ENCODE assay signal across 12 cellular contexts in genomic region chr17:31537558-31537957, GRCh38.
A peak's percentile ranks its signal among the peaks of the same experiment; 100 is the strongest.
DNase-seq lines count a peak whose midpoint lies in the region; ATAC-seq and TF ChIP-seq lines count a peak whose summit lies in the region.
"Had no signal": no experiment of that assay in that cellular context is flagged by ENCODE, and none has a peak within 500 bp of the region (broad histone marks: within the 10 kb centered on the region; RNA-seq: fewer than 3 reads in every experiment).

No MANE protein-coding gene starts in this region.

- intact Hi-C loops in MCF 10A (cut with micrococcal nuclease) = no loop called here
- intact Hi-C loops in mammary epithelial cell (cut with micrococcal nuclease) = no loop called here
- intact Hi-C loops in aorta (cut with DNase I) = no loop called here
- intact Hi-C loops in activated CD4-positive, alpha-beta T cell treated with anti-CD3 and anti-CD28 coated beads for 36 hours (cut with DNase I, micrococcal nuclease) = no loop called here

- H2AFZ ChIP-seq in mammary epithelial cell (ENCODE audit: low read depth, low read length) (no peak overlapping the region), OCI-LY1 (ENCODE audit: low read length) (no peak overlapping the region)

- CTCF ChIA-PET in MCF 10A (lab: Yijun Ruan, JAX) = interaction anchor here (0.7 to 1.7 kb wide), 2 partner anchors 13 to 305 kb away, joined by 3 read pairs; no protein-coding TSS in a partner anchor
- CTCF ChIA-PET in mammary epithelial cell (lab: Charles Lee; ENCODE audit: low non-redundant PET) = no interaction called here
- CTCF ChIA-PET in activated CD4-positive, alpha-beta T cell treated with anti-CD3 and anti-CD28 coated beads for 36 hours (lab: Charles Lee) = interaction anchor here (1.3 kb wide), 1 partner anchor 100 kb away, joined by 3 read pairs; no protein-coding TSS in a partner anchor

- WGBS in mammary epithelial cell (ENCODE audit: low coverage, missing lambda C conversion rate) = 70% methylated on average over 3 of the region's 9 CpGs
- WGBS in aorta, 2 donors = 23 to 34% methylated on average over 9 of the region's 9 CpGs

- H3K27me3 Mint-ChIP-seq in MCF 10A (ENCODE audit: insufficient read depth, unreplicated experiment) = no peaks in the 10 kb centered on the region
- H3K27me3 Mint-ChIP-seq in activated CD4-positive, alpha-beta T cell treated with anti-CD3 and anti-CD28 coated beads for 36 hours = no peaks in the 10 kb centered on the region

- POLR2A ChIA-PET in MCF 10A (lab: Yijun Ruan, JAX) = no interaction called here
- POLR2A ChIA-PET in activated CD4-positive, alpha-beta T cell treated with anti-CD3 and anti-CD28 coated beads for 36 hours (lab: Charles Lee) = no interaction called here

- H3K79me2 ChIP-seq in mammary epithelial cell (ENCODE audit: insufficient read depth, low read length) (no peaks in the 10 kb centered on the region), OCI-LY1 (ENCODE audit: insufficient read depth, low read length) (no peaks in the 10 kb centered on the region)

- H4K20me1 ChIP-seq in mammary epithelial cell (ENCODE audit: insufficient read depth, low read length) = no peaks in the 10 kb centered on the region
- no peaks in the 10 kb centered on the region for H4K20me1 ChIP-seq in OCI-LY1 (ENCODE audit: insufficient read depth, low read length)

- H3K9me3 ChIP-seq in mammary epithelial cell (replicated peaks; ENCODE audit: insufficient read depth, low read length) (no peaks in the 10 kb centered on the region), OCI-LY1 (ENCODE audit: low read length) (no peaks in the 10 kb centered on the region), aorta (ENCODE audit: control insufficient read depth, low read length) (no peaks in the 10 kb centered on the region)

- no peaks in the 10 kb centered on the region for H3K36me3 ChIP-seq in mammary epithelial cell (ENCODE audit: insufficient read depth, low read length)
- H3K36me3 ChIP-seq in OCI-LY1 (ENCODE audit: insufficient read depth, low read length) = no peaks in the 10 kb centered on the region
- no peaks in the 10 kb centered on the region for H3K36me3 ChIP-seq in aorta (ENCODE audit: control insufficient read depth in 1 of 2, insufficient read depth in 2 of 2, low read length in 1 of 2)

- H3K27me3 ChIP-seq in mammary epithelial cell (ENCODE audit: insufficient read depth, low read length) = no peaks in the 10 kb centered on the region
- no peaks in the 10 kb centered on the region for H3K27me3 ChIP-seq in OCI-LY1 (ENCODE audit: insufficient read depth, low read length)
- no peaks in the 10 kb centered on the region for H3K27me3 ChIP-seq in aorta (ENCODE audit: control insufficient read depth in 1 of 2, insufficient read depth in 2 of 2, low read length in 1 of 2)

- H3K27ac ChIP-seq in mammary epithelial cell (ENCODE audit: insufficient read depth, low read depth, low read length) (no peak overlapping the region), OCI-LY1 (ENCODE audit: low read depth, low read length, poor library complexity, severe bottlenecking) (peak overlapping the region; percentile 94), aorta (ENCODE audit: low read depth in 1 of 2, low read length in 2 of 2) (no peak overlapping the region)

- in situ Hi-C loops in mammary epithelial cell (cut with MboI; ENCODE audit: low sequenced_read_pairs in 2 of 2) = no loop called here

- no peaks in the 10 kb centered on the region for H3K9me3 Mint-ChIP-seq in MCF 10A (ENCODE audit: unreplicated experiment)
- H3K9me3 Mint-ChIP-seq in activated CD4-positive, alpha-beta T cell treated with anti-CD3 and anti-CD28 coated beads for 36 hours (ENCODE audit: low read depth) = no peaks in the 10 kb centered on the region
- H3K9me3 Mint-ChIP-seq: activated T-cell treated with anti-CD3 and anti-CD28 coated beads, Interleukin-2, amount 50 U/mL, for 4 hours had no signal

- no peak overlapping the region for H3K4me3 ChIP-seq in mammary epithelial cell (replicated peaks in 1 of 3; ENCODE audit: insufficient read depth in 1 of 3, low read depth in 2 of 3, low read length in 3 of 3)
- peak overlapping the region; percentile 16 for H3K4me3 ChIP-seq in OCI-LY1 (ENCODE audit: low read depth, low read length, poor library complexity, severe bottlenecking)
- H3K4me3 ChIP-seq in foreskin fibroblast (ENCODE audit: low read depth in 1 of 2, low read length in 2 of 2) = no peak overlapping the region
- no peak overlapping the region for H3K4me3 ChIP-seq in aorta (ENCODE audit: low read length in 2 of 2)

- peaks cover 10% of the 10 kb centered on the region for H3K4me1 Mint-ChIP-seq in MCF 10A (ENCODE audit: insufficient read depth, unreplicated experiment)
- H3K4me1 Mint-ChIP-seq in activated CD4-positive, alpha-beta T cell treated with anti-CD3 and anti-CD28 coated beads for 36 hours = peaks cover 18% of the 10 kb centered on the region

- no peaks in the 10 kb centered on the region for H3K36me3 Mint-ChIP-seq in MCF 10A (ENCODE audit: insufficient read depth, unreplicated experiment)
- peaks cover 2% of the 10 kb centered on the region for H3K36me3 Mint-ChIP-seq in activated CD4-positive, alpha-beta T cell treated with anti-CD3 and anti-CD28 coated beads for 36 hours (ENCODE audit: low read depth)

- no peak overlapping the region for H3K9ac ChIP-seq in mammary epithelial cell (ENCODE audit: insufficient read depth, low read length)
- H3K9ac ChIP-seq in OCI-LY1 (ENCODE audit: low read length) = peak overlapping the region; percentile 52; the same call in 1 of the 2 replicates

- no peaks in the 10 kb centered on the region for H3K9me2 ChIP-seq in OCI-LY1 (ENCODE audit: low read depth, low read length)

- ATAC-seq in aorta (ENCODE audit: low FRiP score) (peak; percentile 40), GM21576 (IDR thresholded peaks at IDR 0.05; ENCODE audit: unreplicated experiment) (no peak), HG03354 (IDR thresholded peaks at IDR 0.05; ENCODE audit: poor library complexity, severe bottlenecking, unreplicated experiment) (no peak)
- ATAC-seq in activated CD4-positive, alpha-beta T cell treated with anti-CD3 and anti-CD28 coated beads for 36 hours = no peak
- ATAC-seq: activated T-cell treated with anti-CD3 and anti-CD28 coated beads, Interleukin-2, amount 50 U/mL, for 4 hours had no signal

- H3K4me1 ChIP-seq in mammary epithelial cell (ENCODE audit: insufficient read depth, low read length) = peaks cover 11% of the 10 kb centered on the region
- H3K4me1 ChIP-seq in OCI-LY1 (ENCODE audit: insufficient read depth, low read length, severe bottlenecking) = peaks cover 71% of the 10 kb centered on the region
- H3K4me1 ChIP-seq in aorta (ENCODE audit: control insufficient read depth in 1 of 2, insufficient read depth in 2 of 2, low read length in 2 of 2) = no peaks in the 10 kb centered on the region

- dilution Hi-C loops in mammary epithelial cell (cut with HindIII; ENCODE audit: low sequenced_read_pairs) = loop anchor here (5.0 kb wide), 3 partner anchors 40 to 320 kb away; partner anchors contain the start of gene COPRS

- H3K27ac Mint-ChIP-seq in MCF 10A (ENCODE audit: low read depth, unreplicated experiment) = no peak overlapping the region
- no peak overlapping the region for H3K27ac Mint-ChIP-seq in activated CD4-positive, alpha-beta T cell treated with anti-CD3 and anti-CD28 coated beads for 36 hours

- BruUV-seq in MCF 10A (replicated peaks; lab: Mats Ljungman, UMichigan) (no TSS peak), mammary epithelial cell (replicated peaks; lab: Mats Ljungman, UMichigan) (no TSS peak)

- TF ChIP-seq CTCF in MCF 10A (IDR thresholded peaks at IDR 0.05; ENCODE audit: unreplicated experiment) = no peak
- no peak for TF ChIP-seq CTCF in mammary epithelial cell (conservative IDR thresholded peaks at IDR 0.05 in 1 of 2, IDR thresholded peaks at IDR 0.05 in 1 of 2; ENCODE audit: extremely low read depth in 1 of 2, insufficient read depth in 1 of 2, low read depth in 1 of 2, low read length in 2 of 2)
- no peak for TF ChIP-seq CTCF in OCI-LY1 (IDR thresholded peaks at IDR 0.05; ENCODE audit: low read length)
- no peak for TF ChIP-seq CTCF in foreskin fibroblast (IDR thresholded peaks at IDR 0.05; ENCODE audit: low read depth, low read length)

- DNase-seq in MCF 10A (ENCODE audit: unreplicated experiment) (peak; percentile 16), mammary epithelial cell (no peak), foreskin fibroblast (peak; percentile 61 to 80), aorta (peak in 1 of 2 donors; percentile 64)
- DNase-seq in activated CD4-positive, alpha-beta T cell treated with anti-CD3 and anti-CD28 coated beads for 36 hours = no peak
- DNase-seq: activated T-cell treated with anti-CD3 and anti-CD28 coated beads, Interleukin-2, amount 50 U/mL, for 4 hours; hippocampal formation; stimulated activated CD4-positive, alpha-beta T cell treated with anti-CD3 and anti-CD28 coated beads, Interleukin-15, amount 100 ng/mL, for 24 hours; stimulated activated naive CD4-positive, alpha-beta T cell treated with Interleukin-2 at 50 U/mL for 16 hours had no signal

- H3K4me3 Mint-ChIP-seq in MCF 10A (ENCODE audit: unreplicated experiment) = no peak overlapping the region
- H3K4me3 Mint-ChIP-seq in activated CD4-positive, alpha-beta T cell treated with anti-CD3 and anti-CD28 coated beads for 36 hours = no peak overlapping the region
- H3K4me3 Mint-ChIP-seq: activated T-cell treated with anti-CD3 and anti-CD28 coated beads, Interleukin-2, amount 50 U/mL, for 4 hours had no signal

- H3F3A ChIP-seq in OCI-LY1 (ENCODE audit: insufficient read depth, low read length) = no peaks in the 10 kb centered on the region; the same call in 1 of the 2 replicates

- H3K4me2 ChIP-seq in mammary epithelial cell (ENCODE audit: insufficient read depth, low read depth, low read length) (no peak overlapping the region), OCI-LY1 (ENCODE audit: low read length) (peak overlapping the region; percentile 59)

Comparison
In these comparisons a context has a peak if more than half of its experiments do, and no peak if none do; other contexts are left out.
1. DNase-seq: peak in MCF 10A (single experiment) and foreskin fibroblast (2 of 2); none in mammary epithelial cell (single experiment) and activated CD4-positive, alpha-beta T cell treated with anti-CD3 and anti-CD28 coated beads for 36 hours (single experiment).